ENCODE assay signal across 19 cellular contexts in genomic region chr2:195503208-195503607, GRCh38.
"Had no signal": no experiment of that assay in that cellular context is flagged by ENCODE, and none has a peak within 500 bp of the region (broad histone marks: within the 10 kb centered on the region; RNA-seq: fewer than 3 reads in every experiment).

No MANE protein-coding gene starts in this region.

- DNase-seq: activated CD4-positive, alpha-beta memory T cell treated with anti-CD3 and anti-CD28 coated beads, Interleukin-2, amount 10 ng/mL, durations not matched to agents 7 days and 5 days; activated CD4-positive, alpha-beta T cell treated with anti-CD3 and anti-CD28 coated beads for 36 hours; activated CD4-positive, alpha-beta T cell treated with anti-CD3 and anti-CD28 coated beads, Interleukin-2, amount 50 U/mL, for 1 hour; activated CD8-positive, alpha-beta memory T cell treated with anti-CD3 and anti-CD28 coated beads, Interleukin-2, amount 50 U/mL, for 48 hours; activated naive CD4-positive, alpha-beta T cell treated with anti-CD3 and anti-CD28 coated beads, Interleukin-2, amount 50 U/mL, for 16 hours; activated T-cell treated with anti-CD3 and anti-CD28 coated beads, Interleukin-2, amount 50 U/mL, for 24 hours; brain microvascular endothelial cell; cerebellar nuclear complex; IMR-90; KG1; NCI-H1092; NCI-H1417; NCI-H1930; NCI-H2171; NCI-H2227 treated with DMSO at 0.1 percent for 48 hours; NCI-H526; NCI-H774; T-cell; WERI-Rb-1 had no signal

- H3K4me3 Mint-ChIP-seq: activated CD4-positive, alpha-beta memory T cell treated with anti-CD3 and anti-CD28 coated beads, Interleukin-2, amount 10 ng/mL, durations not matched to agents 7 days and 5 days; activated CD4-positive, alpha-beta T cell treated with anti-CD3 and anti-CD28 coated beads for 36 hours; activated T-cell treated with anti-CD3 and anti-CD28 coated beads, Interleukin-2, amount 50 U/mL, for 24 hours; T-cell had no signal

- H3K27me3 Mint-ChIP-seq: activated CD4-positive, alpha-beta memory T cell treated with anti-CD3 and anti-CD28 coated beads, Interleukin-2, amount 10 ng/mL, durations not matched to agents 7 days and 5 days; activated CD4-positive, alpha-beta T cell treated with anti-CD3 and anti-CD28 coated beads for 36 hours; activated T-cell treated with anti-CD3 and anti-CD28 coated beads, Interleukin-2, amount 50 U/mL, for 24 hours; T-cell had no signal

- H3K27ac Mint-ChIP-seq: activated CD4-positive, alpha-beta memory T cell treated with anti-CD3 and anti-CD28 coated beads, Interleukin-2, amount 10 ng/mL, durations not matched to agents 7 days and 5 days; activated CD4-positive, alpha-beta T cell treated with anti-CD3 and anti-CD28 coated beads for 36 hours; activated T-cell treated with anti-CD3 and anti-CD28 coated beads, Interleukin-2, amount 50 U/mL, for 24 hours had no signal

- ATAC-seq: activated CD4-positive, alpha-beta T cell treated with anti-CD3 and anti-CD28 coated beads for 36 hours had no signal

- H3K36me3 Mint-ChIP-seq: T-cell had no signal
